ENCODE assay signal across 10 cellular contexts in genomic region chr5:68368686-68369359, GRCh38.
DNase-seq lines count a peak whose midpoint lies in the region; ATAC-seq and TF ChIP-seq lines count a peak whose summit lies in the region.
"Had no signal": no experiment of that assay in that cellular context is flagged by ENCODE, and none has a peak within 500 bp of the region (broad histone marks: within the 10 kb centered on the region; RNA-seq: fewer than 3 reads in every experiment).

No MANE protein-coding gene starts in this region.

- H3K27ac Mint-ChIP-seq in activated naive CD8-positive, alpha-beta T cell treated with anti-CD3 and anti-CD28 coated beads, Interleukin-2, amount 10 ng/mL, durations not matched to agents 7 days and 5 days, result peak overlapping the region; percentile 90

- POLR2A ChIA-PET in activated naive CD8-positive, alpha-beta T cell treated with anti-CD3 and anti-CD28 coated beads, Interleukin-2, amount 10 ng/mL, durations not matched to agents 7 days and 5 days (lab: Charles Lee), result interaction anchor here (0.6 to 0.7 kb wide), 3 partner anchors 10 to 42 kb away, joined by 3 to 5 read pairs (median 3); no protein-coding TSS in a partner anchor

- no peaks in the 10 kb centered on the region for H4K20me1 ChIP-seq in osteoblast (ENCODE audit: insufficient read depth, low read length)

- peak overlapping the region; percentile 8 for H3K4me2 ChIP-seq in osteoblast (ENCODE audit: insufficient read depth, low read length)

- H3K4me1 ChIP-seq in osteoblast (ENCODE audit: insufficient read depth, low read length), result peaks cover 14% of the 10 kb centered on the region

- no peaks in the 10 kb centered on the region for H3K27me3 ChIP-seq in osteoblast (ENCODE audit: insufficient read depth, low read length)

- peak overlapping the region; percentile 55 for H3K4me3 Mint-ChIP-seq in activated naive CD8-positive, alpha-beta T cell treated with anti-CD3 and anti-CD28 coated beads, Interleukin-2, amount 10 ng/mL, durations not matched to agents 7 days and 5 days

- no peaks in the 10 kb centered on the region for H3K9me3 ChIP-seq in osteoblast (ENCODE audit: low read depth, low read length)

- TF ChIP-seq CTCF in osteoblast (IDR thresholded peaks at IDR 0.05; ENCODE audit: extremely low read depth, low read depth, low read length), result no peak
- TF ChIP-seq CTCF in GM13977 (IDR thresholded peaks at IDR 0.05; ENCODE audit: extremely low read depth, insufficient read depth, missing control alignments), result no peak

- H3K36me3 ChIP-seq in osteoblast (ENCODE audit: insufficient read depth, low read length), result no peaks in the 10 kb centered on the region

- peak; percentile 1 for DNase-seq in NCI-H2227 (lab: John Stamatoyannopoulos, UW; ENCODE audit: unreplicated experiment)
- no peak for DNase-seq in NCI-H2227 treated with DMSO at 0.1 percent for 48 hours (lab: John Stamatoyannopoulos, UW)
- peak; percentile 15 to 81 (median 69) for DNase-seq in NCI-H1417 (lab: John Stamatoyannopoulos, UW)
- no peak for DNase-seq in activated naive CD8-positive, alpha-beta T cell treated with anti-CD3 and anti-CD28 coated beads, Interleukin-2, amount 10 ng/mL, durations not matched to agents 7 days and 5 days
- DNase-seq in osteoblast (ENCODE audit: insufficient read length, low spot score, missing footprints), result no peak
- DNase-seq in GM13977 (ENCODE audit: low spot score), result no peak
- no peak for DNase-seq in NCI-H446 treated with DMSO at 0.1 percent for 48 hours (lab: John Stamatoyannopoulos, UW)
- no peak for DNase-seq in NCI-H2107 treated with DMSO at 0.1 percent for 48 hours (lab: John Stamatoyannopoulos, UW; ENCODE audit: unreplicated experiment)
- DNase-seq: NCI-H226 had no signal

- no peaks in the 10 kb centered on the region for H3K27me3 Mint-ChIP-seq in activated naive CD8-positive, alpha-beta T cell treated with anti-CD3 and anti-CD28 coated beads, Interleukin-2, amount 10 ng/mL, durations not matched to agents 7 days and 5 days

- in situ Hi-C loops in GM13977 (cut with MboI; ENCODE audit: low pct_unique_long_range_greater_than_20kb, low sequenced_read_pairs, unreplicated experiment), result no loop called here

- peaks cover 35% of the 10 kb centered on the region for H3K4me1 Mint-ChIP-seq in activated naive CD8-positive, alpha-beta T cell treated with anti-CD3 and anti-CD28 coated beads, Interleukin-2, amount 10 ng/mL, durations not matched to agents 7 days and 5 days

- peaks cover 4% of the 10 kb centered on the region for H3K9me3 Mint-ChIP-seq in activated naive CD8-positive, alpha-beta T cell treated with anti-CD3 and anti-CD28 coated beads, Interleukin-2, amount 10 ng/mL, durations not matched to agents 7 days and 5 days

- peaks cover 26% of the 10 kb centered on the region for H3K36me3 Mint-ChIP-seq in activated naive CD8-positive, alpha-beta T cell treated with anti-CD3 and anti-CD28 coated beads, Interleukin-2, amount 10 ng/mL, durations not matched to agents 7 days and 5 days

- ATAC-seq in activated naive CD8-positive, alpha-beta T cell treated with anti-CD3 and anti-CD28 coated beads, Interleukin-2, amount 10 ng/mL, durations not matched to agents 7 days and 5 days (ENCODE audit: low read depth), result no peak

- no peak overlapping the region for H3K4me3 ChIP-seq in osteoblast (ENCODE audit: insufficient read depth, low read length)

- H2AFZ ChIP-seq in osteoblast (ENCODE audit: low read length), result no peak overlapping the region

- H3K79me2 ChIP-seq in osteoblast (ENCODE audit: insufficient read depth, low read length), result no peaks in the 10 kb centered on the region

- H3K27ac ChIP-seq in osteoblast (ENCODE audit: low read depth, low read length), result no peak overlapping the region
- H3K27ac ChIP-seq: epithelial cell of prostate had no signal

Comparison
In these comparisons a context has a peak if more than half of its experiments do, and no peak if none do; other contexts are left out.
1. DNase-seq: peak in NCI-H2227 (single experiment) and NCI-H1417 (3 of 3); none in NCI-H2227 treated with DMSO at 0.1 percent for 48 hours (single experiment), activated naive CD8-positive, alpha-beta T cell treated with anti-CD3 and anti-CD28 coated beads, Interleukin-2, amount 10 ng/mL, durations not matched to agents 7 days and 5 days (single experiment), osteoblast (single experiment), GM13977 (single experiment), NCI-H446 treated with DMSO at 0.1 percent for 48 hours (single experiment) and NCI-H2107 treated with DMSO at 0.1 percent for 48 hours (single experiment).